ENCODE assay signal across 9 cellular contexts in the genomic region with DNA sequence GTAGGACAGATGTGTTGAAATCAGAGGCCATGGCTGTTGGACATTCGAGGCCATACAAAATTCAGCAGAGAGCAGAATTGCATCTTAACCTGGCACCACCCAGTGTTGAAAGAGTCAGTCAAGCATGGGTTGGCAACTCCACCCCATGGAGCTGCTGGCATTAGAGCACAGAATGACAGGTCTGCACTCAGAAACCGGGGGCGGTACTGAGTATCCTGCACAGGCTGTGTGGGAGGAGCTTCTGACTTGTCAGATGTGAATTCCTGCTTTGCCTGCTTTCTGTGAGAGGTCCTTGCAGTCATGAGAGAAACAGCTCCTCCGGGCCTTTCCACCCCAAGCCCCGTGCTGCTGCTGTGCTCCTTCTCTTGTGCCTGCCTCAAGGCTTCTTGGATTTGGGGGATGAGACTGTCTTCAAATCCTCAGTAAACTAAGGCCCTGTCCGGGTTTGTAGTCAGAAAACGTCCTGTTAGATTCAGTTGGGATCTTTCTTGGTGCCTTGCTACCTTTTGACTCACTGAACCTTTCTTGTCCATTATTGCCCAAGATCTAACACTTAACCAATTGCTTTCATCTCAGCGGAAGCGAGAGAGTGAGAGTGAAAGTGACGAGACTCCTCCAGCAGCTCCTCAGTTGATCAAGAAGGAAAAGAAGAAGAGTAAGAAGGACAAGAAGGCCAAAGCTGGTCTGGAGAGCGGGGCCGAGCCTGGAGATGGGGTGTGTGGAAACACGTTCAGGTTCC. TPM values are rescaled to one million over a fixed set of nuclear protein-coding genes. Genes with fewer than 3 reads are reported as not detected.
A peak's percentile ranks its signal among the peaks of the same experiment; 100 is the strongest.
DNase-seq lines count a peak whose midpoint lies in the region; ATAC-seq and TF ChIP-seq lines count a peak whose summit lies in the region.
"Had no signal": no experiment of that assay in that cellular context is flagged by ENCODE, and none has a peak within 500 bp of the region (broad histone marks: within the 10 kb centered on the region; RNA-seq: fewer than 3 reads in every experiment).

No MANE protein-coding gene starts in this region.

- H3K4me3 ChIP-seq in mammary epithelial cell (replicated peaks in 1 of 3; ENCODE audit: insufficient read depth in 1 of 3, low read depth in 2 of 3, low read length in 3 of 3) (no peak overlapping the region), Peyer's patch (no peak overlapping the region)
- H3K4me3 ChIP-seq in CD8-positive, alpha-beta T cell (ENCODE audit: low read depth, low read length) = no peak overlapping the region

- no TSS peak for BruUV-seq in mammary epithelial cell (replicated peaks; lab: Mats Ljungman, UMichigan)

- no peak for TF ChIP-seq CTCF in mammary epithelial cell (conservative IDR thresholded peaks at IDR 0.05 in 1 of 2, IDR thresholded peaks at IDR 0.05 in 1 of 2; ENCODE audit: extremely low read depth in 1 of 2, insufficient read depth in 1 of 2, low read depth in 1 of 2, low read length in 2 of 2)
- no peak for TF ChIP-seq CTCF in Peyer's patch (IDR thresholded peaks at IDR 0.05)
- no peak for TF ChIP-seq CTCF in CD8-positive, alpha-beta T cell (IDR thresholded peaks at IDR 0.05)

- in situ Hi-C loops in G401 (cut with HindIII; ENCODE audit: low sequenced_read_pairs) = no loop called here
- in situ Hi-C loops in mammary epithelial cell (cut with MboI; ENCODE audit: low sequenced_read_pairs in 2 of 2) = no loop called here

- H3K27ac ChIP-seq in mammary epithelial cell (ENCODE audit: insufficient read depth, low read depth, low read length) = no peak overlapping the region
- H3K27ac ChIP-seq in Peyer's patch = no peak overlapping the region
- no peak overlapping the region for H3K27ac ChIP-seq in CD8-positive, alpha-beta T cell (ENCODE audit: low read depth, low read length)

- CTCF ChIA-PET in mammary epithelial cell (lab: Charles Lee; ENCODE audit: low non-redundant PET) = no interaction called here
- CTCF ChIA-PET in CD8-positive, alpha-beta T cell (lab: Charles Lee) = interaction anchor here (0.8 kb wide), 1 partner anchor 9 kb away, joined by 3 read pairs; no protein-coding TSS in a partner anchor

- H3K4me1 Mint-ChIP-seq in CD8-positive, alpha-beta T cell (ENCODE audit: low read depth) = peaks cover 6% of the 10 kb centered on the region

- H3K36me3 Mint-ChIP-seq in CD8-positive, alpha-beta T cell = peaks cover 62% of the 10 kb centered on the region

- intact Hi-C loops in mammary epithelial cell (cut with micrococcal nuclease) = no loop called here
- intact Hi-C loops in CD8-positive, alpha-beta T cell (cut with DNase I, micrococcal nuclease) = no loop called here

- TF ChIP-seq POLR2A in Peyer's patch (IDR thresholded peaks at IDR 0.05) = no peak

- peaks cover 22% of the 10 kb centered on the region for H3K79me2 ChIP-seq in mammary epithelial cell (ENCODE audit: insufficient read depth, low read length)

- POLR2A ChIA-PET in CD8-positive, alpha-beta T cell (lab: Charles Lee) = no interaction called here

- DNase-seq in G401 (ENCODE audit: low spot score) = peak; percentile 12
- DNase-seq in OCI-M1 (lab: John Stamatoyannopoulos, UW) = peak; percentile 53
- peak; percentile 23 for DNase-seq in mammary epithelial cell
- peak in 29 of 56 donors; percentile 1 to 77 (median 31) for DNase-seq in nucleus accumbens (lab: John Stamatoyannopoulos, UW)
- no peak for DNase-seq in NOMO-1 (lab: John Stamatoyannopoulos, UW; ENCODE audit: unreplicated experiment in 2 of 2)
- DNase-seq in Peyer's patch = no peak
- no peak for DNase-seq in CD8-positive, alpha-beta T cell
- DNase-seq in activated CD8-positive, alpha-beta memory T cell treated with anti-CD3 and anti-CD28 coated beads for 24 hours = no peak
- DNase-seq: effector CD8-positive, alpha-beta T cell had no signal

- H3K27ac Mint-ChIP-seq in CD8-positive, alpha-beta T cell = no peak overlapping the region

- no peaks in the 10 kb centered on the region for H4K20me1 ChIP-seq in mammary epithelial cell (ENCODE audit: insufficient read depth, low read length)

- H3K9me3 ChIP-seq in mammary epithelial cell (replicated peaks; ENCODE audit: insufficient read depth, low read length) = no peaks in the 10 kb centered on the region
- H3K9me3 ChIP-seq in Peyer's patch = no peaks in the 10 kb centered on the region
- H3K9me3 ChIP-seq in CD8-positive, alpha-beta T cell (ENCODE audit: low read length) = no peaks in the 10 kb centered on the region

- 58% methylated on average over 12 of the region's 13 CpGs for WGBS in mammary epithelial cell (ENCODE audit: low coverage, missing lambda C conversion rate)

- dilution Hi-C loops in mammary epithelial cell (cut with HindIII; ENCODE audit: low sequenced_read_pairs) = no loop called here

- H3K4me1 ChIP-seq in mammary epithelial cell (ENCODE audit: insufficient read depth, low read length) (no peaks in the 10 kb centered on the region), Peyer's patch (no peaks in the 10 kb centered on the region)
- no peaks in the 10 kb centered on the region for H3K4me1 ChIP-seq in CD8-positive, alpha-beta T cell (ENCODE audit: insufficient read depth, low read length)

- ATAC-seq in CD8-positive, alpha-beta T cell = no peak

- no peak overlapping the region for H2AFZ ChIP-seq in mammary epithelial cell (ENCODE audit: low read depth, low read length)

- H3K27me3 ChIP-seq in mammary epithelial cell (ENCODE audit: insufficient read depth, low read length) (no peaks in the 10 kb centered on the region), Peyer's patch (no peaks in the 10 kb centered on the region)
- no peaks in the 10 kb centered on the region for H3K27me3 ChIP-seq in CD8-positive, alpha-beta T cell (ENCODE audit: insufficient read depth, low read length)

- no peak overlapping the region for H3K4me3 Mint-ChIP-seq in CD8-positive, alpha-beta T cell

- H3K9me3 Mint-ChIP-seq in CD8-positive, alpha-beta T cell = no peaks in the 10 kb centered on the region

- no peaks in the 10 kb centered on the region for H3K27me3 Mint-ChIP-seq in CD8-positive, alpha-beta T cell (ENCODE audit: low read depth)

- H3K9ac ChIP-seq in mammary epithelial cell (ENCODE audit: insufficient read depth, low read length) = no peak overlapping the region

- H3K36me3 ChIP-seq in mammary epithelial cell (ENCODE audit: insufficient read depth, low read length) (peaks cover 5% of the 10 kb centered on the region), Peyer's patch (peaks cover 0 to 29% (median 0%) of the 10 kb centered on the region in 3 donors)
- H3K36me3 ChIP-seq in CD8-positive, alpha-beta T cell (ENCODE audit: insufficient read depth, low read length) = peaks cover 26% of the 10 kb centered on the region

- H3K4me2 ChIP-seq in mammary epithelial cell (ENCODE audit: insufficient read depth, low read depth, low read length) = no peak overlapping the region

RNA-seq across cellular contexts. Expression of a gene that starts 13.1 kb away (rescaled TPM):
- total RNA-seq in G401 (2014; rRNA removed; shearing (Covaris generic)) = 43.6 and 56.7 TPM in 2 replicates
- total RNA-seq in mammary epithelial cell (10 to 100 TPM; 31.3 to 93.0 TPM), Peyer's patch (100 to 1,000 TPM in 1 of 4 donors, 10 to 100 TPM in 3; 22.8 to 128 (median 39.0) TPM)
- polyA plus RNA-seq in mammary epithelial cell = 69.3 TPM
- polyA minus RNA-seq in mammary epithelial cell = 89.0 TPM
- total RNA-seq in CD8-positive, alpha-beta T cell = 10 to 100 TPM; 68.0 to 72.8 TPM

RNA-seq across cellular contexts. Expression of a gene that starts 24.9 kb away (rescaled TPM):
- total RNA-seq in G401 (2014; rRNA removed; shearing (Covaris generic)) = not detected in 2 replicates
- 1 to 10 TPM in 1 of 2 donors, under 1 TPM in 1; 0.61 to 2.8 TPM for total RNA-seq in mammary epithelial cell
- polyA plus RNA-seq in mammary epithelial cell = 0.28 TPM
- 0.26 TPM for polyA minus RNA-seq in mammary epithelial cell
- 1 to 10 TPM; 3.5 to 7.4 (median 5.0) TPM for total RNA-seq in Peyer's patch
- 1 to 10 TPM; 5.0 to 5.6 TPM for total RNA-seq in CD8-positive, alpha-beta T cell

RNA-seq across cellular contexts. Expression of a gene that starts 29.5 kb away (rescaled TPM):
- total RNA-seq in G401 (2014; rRNA removed; shearing (Covaris generic)) = 13.0 and 13.4 TPM in 2 replicates
- 1 to 10 TPM; 8.2 to 9.7 TPM for total RNA-seq in mammary epithelial cell
- 8.7 TPM for polyA plus RNA-seq in mammary epithelial cell
- polyA minus RNA-seq in mammary epithelial cell = 18.1 TPM
- total RNA-seq in Peyer's patch = 10 to 100 TPM; 33.0 to 88.8 (median 65.4) TPM
- total RNA-seq in CD8-positive, alpha-beta T cell = 1 to 10 TPM; 6.5 to 6.9 TPM

RNA-seq across cellular contexts. Expression of a gene that starts 58.7 kb away (rescaled TPM):
- not detected in 2 replicates for total RNA-seq in G401 (2014; rRNA removed; shearing (Covaris generic))
- total RNA-seq in mammary epithelial cell (not detected), Peyer's patch (not detected)
- polyA plus RNA-seq in mammary epithelial cell = not detected
- polyA minus RNA-seq in mammary epithelial cell = not detected
- not detected for total RNA-seq in CD8-positive, alpha-beta T cell

Comparison
In these comparisons a context has a peak if more than half of its experiments do, and no peak if none do; other contexts are left out.
1. DNase-seq: peak in G401 (single experiment), OCI-M1 (single experiment), mammary epithelial cell (single experiment) and nucleus accumbens (29 of 56); none in NOMO-1 (0 of 2), Peyer's patch (0 of 3), CD8-positive, alpha-beta T cell (0 of 7) and activated CD8-positive, alpha-beta memory T cell treated with anti-CD3 and anti-CD28 coated beads for 24 hours (single experiment).